ENCODE assay signal across 2 cellular contexts in genomic region chr7:139389774-139390173, GRCh38.
A peak's percentile ranks its signal among the peaks of the same experiment; 100 is the strongest.
TF ChIP-seq lines count a peak whose summit lies in the region.

No MANE protein-coding gene starts in this region.

TF ChIP-seq in HepG2, 621 proteins besides CTCF, POLR2A, EP300 and RAD21:
- TF ChIP-seq ZNF121 (CRISPR knock-in tag; IDR thresholded peaks at IDR 0.05) (peak; percentile 88), TAF15 (IDR thresholded peaks at IDR 0.05; ENCODE audit: low read depth, low read length, poor library complexity, severe bottlenecking) (no peak)

TF ChIP-seq in WTC11, 78 proteins besides CTCF, POLR2A, EP300 and RAD21:
- TF ChIP-seq ZBTB21 (CRISPR knock-in tag; IDR thresholded peaks at IDR 0.05; ENCODE audit: borderline replicate concordance): no peak
- 0 out of 2 replicates have a peak, but pooled peaks have one; percentile 19 for TF ChIP-seq ZNF121 (CRISPR knock-in tag; IDR thresholded peaks at IDR 0.05)
TF ChIP-seq in WTC11: peak in this region for 1.
